In genomic region chr3:195196266-195196665, GRCh38 we compare ENCODE assay signal across 10 cellular contexts.
DNase-seq lines count a peak whose midpoint lies in the region; ATAC-seq and TF ChIP-seq lines count a peak whose summit lies in the region.
"Had no signal": no experiment of that assay in that cellular context is flagged by ENCODE, and none has a peak within 500 bp of the region (broad histone marks: within the 10 kb centered on the region; RNA-seq: fewer than 3 reads in every experiment).

No MANE protein-coding gene starts in this region.

- intact Hi-C loops in right cardiac atrium (cut with DNase I): no loop called here
- intact Hi-C loops in uterus (cut with DNase I; ENCODE audit: low total_unique reads): no loop called here

- H3K36me3 ChIP-seq in uterus: no peaks in the 10 kb centered on the region

- no peaks in the 10 kb centered on the region for H3K27me3 Mint-ChIP-seq in activated naive CD4-positive, alpha-beta T cell treated with anti-CD3 and anti-CD28 coated beads, Interleukin-2, amount 50 U/mL, for 24 hours
- H3K27me3 Mint-ChIP-seq in activated naive CD4-positive, alpha-beta T cell treated with anti-CD3 and anti-CD28 coated beads, Interleukin-2, amount 10 ng/mL, durations not matched to agents 7 days and 5 days: peaks cover 3% of the 10 kb centered on the region
- peaks cover 3% of the 10 kb centered on the region for H3K27me3 Mint-ChIP-seq in brain

- H3K9me3 Mint-ChIP-seq in activated naive CD4-positive, alpha-beta T cell treated with anti-CD3 and anti-CD28 coated beads, Interleukin-2, amount 50 U/mL, for 24 hours: no peaks in the 10 kb centered on the region
- peaks cover 9% of the 10 kb centered on the region for H3K9me3 Mint-ChIP-seq in activated naive CD4-positive, alpha-beta T cell treated with anti-CD3 and anti-CD28 coated beads, Interleukin-2, amount 10 ng/mL, durations not matched to agents 7 days and 5 days
- H3K9me3 Mint-ChIP-seq in brain: peaks cover 7 to 16% (median 12%) of the 10 kb centered on the region in 5 experiments

- H3K27ac ChIP-seq in right cardiac atrium (ENCODE audit: low read length) (no peak overlapping the region), uterus (peak overlapping the region; percentile 73 to 79)
- H3K27ac ChIP-seq: C4-2B, tibial artery had no signal

- H3K27me3 ChIP-seq in right cardiac atrium (ENCODE audit: control insufficient read depth, insufficient read depth) (no peaks in the 10 kb centered on the region), uterus (no peaks in the 10 kb centered on the region)
- H3K27me3 ChIP-seq: tibial artery had no signal

- TF ChIP-seq CTCF in brain (conservative IDR thresholded peaks at IDR 0.05): no peak
- peak; percentile 34 to 49 (median 40) for TF ChIP-seq CTCF in uterus (IDR thresholded peaks at IDR 0.05)

- peaks cover 13% of the 10 kb centered on the region for H3K4me1 Mint-ChIP-seq in activated naive CD4-positive, alpha-beta T cell treated with anti-CD3 and anti-CD28 coated beads, Interleukin-2, amount 50 U/mL, for 24 hours
- peaks cover 4% of the 10 kb centered on the region for H3K4me1 Mint-ChIP-seq in activated naive CD4-positive, alpha-beta T cell treated with anti-CD3 and anti-CD28 coated beads, Interleukin-2, amount 10 ng/mL, durations not matched to agents 7 days and 5 days
- peaks cover 53% of the 10 kb centered on the region for H3K4me1 Mint-ChIP-seq in brain

- H3K9me3 ChIP-seq in right cardiac atrium (ENCODE audit: control insufficient read depth, low read length): no peaks in the 10 kb centered on the region
- peaks cover 0 to 7% of the 10 kb centered on the region in 2 donors for H3K9me3 ChIP-seq in uterus

- H3K4me3 ChIP-seq in right cardiac atrium (ENCODE audit: low read length) (no peak overlapping the region), uterus (no peak overlapping the region)
- H3K4me3 ChIP-seq: tibial artery had no signal

- peak; percentile 48 to 52 for ATAC-seq in right cardiac atrium
- ATAC-seq in GM21526 (IDR thresholded peaks at IDR 0.05; ENCODE audit: low FRiP score, unreplicated experiment): no peak

- TF ChIP-seq POLR2A in uterus (IDR thresholded peaks at IDR 0.05): no peak

- H3K4me1 ChIP-seq in right cardiac atrium (ENCODE audit: control insufficient read depth, insufficient read depth, low read length) (peaks cover 3% of the 10 kb centered on the region), uterus (no peaks in the 10 kb centered on the region)

- peaks cover 6% of the 10 kb centered on the region for H3K36me3 Mint-ChIP-seq in activated naive CD4-positive, alpha-beta T cell treated with anti-CD3 and anti-CD28 coated beads, Interleukin-2, amount 50 U/mL, for 24 hours
- H3K36me3 Mint-ChIP-seq in activated naive CD4-positive, alpha-beta T cell treated with anti-CD3 and anti-CD28 coated beads, Interleukin-2, amount 10 ng/mL, durations not matched to agents 7 days and 5 days: no peaks in the 10 kb centered on the region
- H3K36me3 Mint-ChIP-seq in brain: peaks cover 14% of the 10 kb centered on the region

- no peak overlapping the region for H3K4me3 Mint-ChIP-seq in activated naive CD4-positive, alpha-beta T cell treated with anti-CD3 and anti-CD28 coated beads, Interleukin-2, amount 50 U/mL, for 24 hours
- H3K4me3 Mint-ChIP-seq in activated naive CD4-positive, alpha-beta T cell treated with anti-CD3 and anti-CD28 coated beads, Interleukin-2, amount 10 ng/mL, durations not matched to agents 7 days and 5 days: no peak overlapping the region
- peak overlapping the region in 1 of 5 experiments; percentile 47 for H3K4me3 Mint-ChIP-seq in brain

- CTCF ChIA-PET in activated naive CD4-positive, alpha-beta T cell treated with anti-CD3 and anti-CD28 coated beads, Interleukin-2, amount 10 ng/mL, durations not matched to agents 7 days and 5 days (lab: Charles Lee): no interaction called here

- peak overlapping the region; percentile 23 for H3K27ac Mint-ChIP-seq in activated naive CD4-positive, alpha-beta T cell treated with anti-CD3 and anti-CD28 coated beads, Interleukin-2, amount 50 U/mL, for 24 hours
- no peak overlapping the region for H3K27ac Mint-ChIP-seq in activated naive CD4-positive, alpha-beta T cell treated with anti-CD3 and anti-CD28 coated beads, Interleukin-2, amount 10 ng/mL, durations not matched to agents 7 days and 5 days
- H3K27ac Mint-ChIP-seq in brain: peak overlapping the region; percentile 43 to 93 (median 69)

- WGBS in right cardiac atrium: 64% methylated on average over 5 of the region's 5 CpGs

- DNase-seq in activated naive CD4-positive, alpha-beta T cell treated with anti-CD3 and anti-CD28 coated beads, Interleukin-2, amount 10 ng/mL, durations not matched to agents 7 days and 5 days: no peak
- DNase-seq in right cardiac atrium: no peak
- DNase-seq in uterus: peak in 1 of 2 donors; percentile 26
- DNase-seq in islet precursor cell: no peak
- no peak for DNase-seq in stimulated activated CD4-positive, alpha-beta T cell treated with anti-CD3 and anti-CD28 coated beads, Interleukin-4, amount 100 ng/mL, for 4 hours

Comparison
In these comparisons a context has a peak if more than half of its experiments do, and no peak if none do; other contexts are left out.
1. CTCF ChIP-seq: peak in uterus (4 of 4); none in brain (0 of 2).